In the genomic region with DNA sequence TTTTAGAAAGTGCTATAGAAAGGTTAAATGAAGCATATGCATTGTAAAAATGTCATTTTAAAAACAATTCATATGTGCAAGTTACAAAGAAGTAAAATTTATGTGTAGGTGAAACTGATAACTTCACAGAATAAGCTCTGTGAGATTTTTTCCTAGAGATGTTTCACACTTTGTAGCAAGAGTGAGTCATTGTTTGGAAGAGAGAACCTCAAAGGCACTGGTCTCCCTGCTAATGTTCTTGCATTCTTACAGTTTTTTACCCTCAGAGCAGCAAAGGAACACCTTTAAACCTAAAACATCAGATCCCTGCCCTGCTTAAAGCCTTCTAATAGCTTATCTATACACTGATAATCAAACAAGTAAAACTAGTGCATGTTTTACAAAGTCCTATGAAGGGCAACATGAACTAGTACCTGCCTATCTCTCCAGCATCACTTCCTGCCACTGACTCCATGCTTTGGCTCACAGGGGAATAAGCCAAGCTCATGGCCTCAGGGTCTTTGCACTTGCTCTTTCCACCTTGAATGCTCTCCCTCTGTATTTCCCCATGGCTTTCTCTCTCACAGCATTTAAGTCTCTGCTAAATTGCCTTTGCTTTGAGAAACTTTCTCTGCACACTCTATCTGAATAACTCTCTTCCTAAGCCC, we compare ENCODE assay signal across 19 cellular contexts.
"Had no signal": no experiment of that assay in that cellular context is flagged by ENCODE, and none has a peak within 500 bp of the region (broad histone marks: within the 10 kb centered on the region; RNA-seq: fewer than 3 reads in every experiment).

No MANE protein-coding gene starts in this region.

- H3K4me3 ChIP-seq: coronary artery, heart left ventricle, lung, pancreas, sigmoid colon, SJCRH30, tibial nerve, uterus had no signal

- H3K9me3 ChIP-seq: pancreas, SJCRH30 had no signal

- H3K4me3 Mint-ChIP-seq: activated CD4-positive, alpha-beta T cell treated with anti-CD3 and anti-CD28 coated beads, Interleukin-2, amount 10 ng/mL, durations not matched to agents 24 days and 14 days; activated T-helper 1 cell treated with anti-CD3 and anti-CD28 coated beads, Interleukin-12 subunit alpha, Interleukin-12 subunit beta, Interleukin-2, Interleukin-4 antibody, amounts not matched to agents 30 ng/mL and 10 ng/mL and 1 ng/mL, durations not matched to agents 14 hours and 24 hours and 36 hours; brain; central memory CD8-positive, alpha-beta T cell; naive B cell; stimulated activated effector memory CD8-positive, alpha-beta T cell treated with anti-CD3 and anti-CD28 coated beads, Interleukin-12 subunit alpha, Interleukin-12 subunit beta, amount 100 ng/mL, for 72 hours; WTC11 had no signal

- ATAC-seq: heart left ventricle; pancreas; stimulated activated effector memory CD8-positive, alpha-beta T cell treated with anti-CD3 and anti-CD28 coated beads, Interleukin-12 subunit alpha, Interleukin-12 subunit beta, amount 100 ng/mL, for 72 hours; WTC11 had no signal

- H3K36me3 ChIP-seq: heart left ventricle, pancreas, sigmoid colon, SJCRH30, tibial nerve, uterus had no signal

- H3K27me3 ChIP-seq: heart left ventricle, sigmoid colon, SJCRH30, tibial nerve, uterus had no signal

- H3K36me3 Mint-ChIP-seq: brain; naive B cell; stimulated activated effector memory CD8-positive, alpha-beta T cell treated with anti-CD3 and anti-CD28 coated beads, Interleukin-12 subunit alpha, Interleukin-12 subunit beta, amount 100 ng/mL, for 72 hours; WTC11 had no signal

- H3K4me1 Mint-ChIP-seq: brain; central memory CD8-positive, alpha-beta T cell; naive B cell; stimulated activated effector memory CD8-positive, alpha-beta T cell treated with anti-CD3 and anti-CD28 coated beads, Interleukin-12 subunit alpha, Interleukin-12 subunit beta, amount 100 ng/mL, for 72 hours; WTC11 had no signal

- H3K4me1 ChIP-seq: heart left ventricle, pancreas, sigmoid colon, SJCRH30, tibial nerve, uterus had no signal

- H3K27ac ChIP-seq: coronary artery, heart left ventricle, pancreas, sigmoid colon, SJCRH30, tibial nerve, uterus had no signal

- DNase-seq: activated CD4-positive, alpha-beta T cell treated with anti-CD3 and anti-CD28 coated beads, Interleukin-2, amount 10 ng/mL, durations not matched to agents 24 days and 14 days; activated naive CD4-positive, alpha-beta T cell; amniotic stem cell; heart left ventricle; naive B cell; pancreas; sigmoid colon; SJCRH30; stimulated activated CD4-positive, alpha-beta T cell treated with anti-CD3 and anti-CD28 coated beads, Interleukin-1b, Interleukin-23, amount 100 ng/mL, for 48 hours; T-helper 2 cell; uterus had no signal

- H3K27me3 Mint-ChIP-seq: naive B cell had no signal

- H3K27ac Mint-ChIP-seq: activated CD4-positive, alpha-beta T cell treated with anti-CD3 and anti-CD28 coated beads, Interleukin-2, amount 10 ng/mL, durations not matched to agents 24 days and 14 days; activated T-helper 1 cell treated with anti-CD3 and anti-CD28 coated beads, Interleukin-12 subunit alpha, Interleukin-12 subunit beta, Interleukin-2, Interleukin-4 antibody, amounts not matched to agents 30 ng/mL and 10 ng/mL and 1 ng/mL, durations not matched to agents 14 hours and 24 hours and 36 hours; brain; naive B cell; stimulated activated effector memory CD8-positive, alpha-beta T cell treated with anti-CD3 and anti-CD28 coated beads, Interleukin-12 subunit alpha, Interleukin-12 subunit beta, amount 100 ng/mL, for 72 hours; WTC11 had no signal
